ENCODE assay signal across 7 cellular contexts in the genomic region with DNA sequence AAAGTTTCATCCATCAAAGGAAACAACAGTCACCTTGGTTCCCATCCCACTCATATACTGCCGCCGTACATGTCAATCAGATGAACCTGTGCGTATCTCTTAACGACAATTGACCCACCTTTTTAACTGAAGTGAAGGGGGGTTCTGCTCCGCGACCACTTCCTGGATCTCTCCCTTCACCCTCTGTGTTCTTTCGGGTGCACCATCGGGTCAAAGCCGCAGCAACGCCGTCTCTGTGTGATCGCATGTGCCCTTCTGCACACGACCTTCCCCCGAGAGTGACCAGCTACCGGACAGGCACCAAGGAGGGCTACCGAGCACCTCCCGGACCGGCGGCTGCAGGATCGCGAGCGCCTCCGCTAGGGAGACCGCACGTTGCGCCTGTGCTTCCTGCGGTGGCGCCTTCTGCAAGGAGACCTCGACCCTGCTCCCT. TPM values are rescaled to one million over a fixed set of nuclear protein-coding genes. Genes with fewer than 3 reads are reported as not detected.
A peak's percentile ranks its signal among the peaks of the same experiment; 100 is the strongest.
DNase-seq lines count a peak whose midpoint lies in the region; ATAC-seq, FAIRE-seq and TF ChIP-seq lines count a peak whose summit lies in the region.
"Not testable (repeated sequence)": the region's sequence is repeated elsewhere in the genome, so short reads cannot be mapped to it uniquely, and the experiment has no call there.

No MANE protein-coding gene starts in this region.

- H3K4me2 ChIP-seq in keratinocyte (ENCODE audit: control insufficient read depth, extremely low read depth, insufficient read depth, low read depth, low read length) = peak overlapping the region; percentile 88

- DNase-seq in GM13977 (ENCODE audit: low spot score) (peak; percentile 27), NCI-H82 (lab: John Stamatoyannopoulos, UW) (peak; percentile 39), activated T-cell treated with anti-CD3 and anti-CD28 coated beads for 4 hours (peak; percentile 11), psoas muscle (peak; percentile 45 to 72)
- not testable (repeated sequence) for DNase-seq in keratinocyte (ENCODE audit: low read depth, low spot score)

- H3K4me3 ChIP-seq in duodenal mucosa (ENCODE audit: low read depth in 1 of 2, low read length in 2 of 2) (peak overlapping the region; percentile 81 to 86), keratinocyte (ENCODE audit: control insufficient read depth in 2 of 3, extremely low read depth in 1 of 3, insufficient read depth in 2 of 3, low read depth in 1 of 3, low read length in 3 of 3) (peak overlapping the region; percentile 56 to 82 (median 68)), psoas muscle (peak overlapping the region; percentile 87)

- H3K9me3 ChIP-seq in duodenal mucosa (ENCODE audit: control insufficient read depth in 1 of 2, low read length in 2 of 2); keratinocyte (ENCODE audit: control insufficient read depth, low read depth, low read length); psoas muscle: not testable (repeated sequence)

- H4K20me1 ChIP-seq in keratinocyte (ENCODE audit: control insufficient read depth, extremely low read depth, insufficient read depth, low read length) = not testable (repeated sequence)

- TF ChIP-seq CTCF in GM13977 (IDR thresholded peaks at IDR 0.05; ENCODE audit: extremely low read depth, insufficient read depth, missing control alignments) (peak; percentile 39), keratinocyte (optimal IDR thresholded peaks at IDR 0.05 in 1 of 3, IDR thresholded peaks at IDR 0.05 in 1 of 3, conservative IDR thresholded peaks at IDR 0.05 in 1 of 3; ENCODE audit: extremely low read depth in 1 of 3, insufficient read depth in 2 of 3, low read length in 3 of 3) (peak in 1 of 3 experiments; percentile 19)
- TF ChIP-seq CTCF in psoas muscle (IDR thresholded peaks at IDR 0.05) = not testable (repeated sequence)

- dilution Hi-C loops in keratinocyte (cut with MboI; ENCODE audit: extremely low pct_ligation_motif_present, low sequenced_read_pairs) = not testable (repeated sequence)

- not testable (repeated sequence) for H3K36me3 ChIP-seq in duodenal mucosa (ENCODE audit: control insufficient read depth in 1 of 2, insufficient read depth in 2 of 2, low read length in 2 of 2); keratinocyte (ENCODE audit: control insufficient read depth in 2 of 2, extremely low read depth in 1 of 2, insufficient read depth in 2 of 2, low read length in 2 of 2); psoas muscle (ENCODE audit: insufficient read depth in 1 of 2, low read depth in 1 of 2)

- intact Hi-C loops in psoas muscle (cut with DNase I) = loop anchor here in 1 of 2 donors (5.0 kb wide), 1 partner anchor 95 kb away; no protein-coding TSS in a partner anchor

- H2AFZ ChIP-seq in keratinocyte (ENCODE audit: control insufficient read depth, low read length) = peak overlapping the region; percentile 70

- H3K27me3 ChIP-seq in duodenal mucosa (ENCODE audit: control insufficient read depth in 1 of 2, insufficient read depth in 2 of 2, low read length in 2 of 2); keratinocyte (ENCODE audit: control insufficient read depth, extremely low read depth, insufficient read depth, low read length); psoas muscle (ENCODE audit: insufficient read depth in 3 of 3, low read length in 2 of 3): not testable (repeated sequence)

- in situ Hi-C loops in GM13977 (cut with MboI; ENCODE audit: low pct_unique_long_range_greater_than_20kb, low sequenced_read_pairs, unreplicated experiment) = not testable (repeated sequence)

- peaks cover 37% of the 10 kb centered on the region for H3K79me2 ChIP-seq in keratinocyte (ENCODE audit: control insufficient read depth, insufficient read depth, low read length)

- peak overlapping the region; percentile 55 to 59 for H3K9ac ChIP-seq in duodenal mucosa (ENCODE audit: low read depth in 1 of 2, low read length in 2 of 2)
- H3K9ac ChIP-seq in keratinocyte (ENCODE audit: control insufficient read depth, extremely low read depth, insufficient read depth, low read length) = peak overlapping the region; percentile 69

- H3K9me1 ChIP-seq in keratinocyte (ENCODE audit: control insufficient read depth, extremely low read depth, insufficient read depth, low read length) = not testable (repeated sequence)

- ATAC-seq in HG03108 (IDR thresholded peaks at IDR 0.05; ENCODE audit: unreplicated experiment) (peak; percentile 34), psoas muscle (peak; percentile 68 to 80 (median 76))

- H3K27ac ChIP-seq in duodenal mucosa (ENCODE audit: low read depth, low read length) = not testable (repeated sequence)
- peak overlapping the region; percentile 56 for H3K27ac ChIP-seq in keratinocyte (ENCODE audit: control insufficient read depth, insufficient read depth, low read length)
- H3K27ac ChIP-seq in psoas muscle = peak overlapping the region; percentile 60

- 0% methylated on average over 12 to 26 of the region's 29 CpGs for WGBS in psoas muscle, 3 donors

- peak; percentile 17 for FAIRE-seq in keratinocyte (lab: Jason Lieb, UNC)

- H3K4me1 ChIP-seq in duodenal mucosa (ENCODE audit: control insufficient read depth in 1 of 2, insufficient read depth in 2 of 2, low read length in 2 of 2) = peaks cover 5 to 18% of the 10 kb centered on the region in 2 donors
- H3K4me1 ChIP-seq in keratinocyte (ENCODE audit: control insufficient read depth, extremely low read depth, insufficient read depth, low read length) = not testable (repeated sequence)
- H3K4me1 ChIP-seq in psoas muscle = peaks cover 21% of the 10 kb centered on the region

RNA-seq across cellular contexts. Expression of a gene that starts 1.2 kb away (rescaled TPM):
- polyA plus RNA-seq in keratinocyte (113 to 166 TPM (median 114 TPM) in 3 replicates), psoas muscle (10 to 100 TPM; 39.5 to 68.1 (median 44.1) TPM)
- 46.0 TPM for polyA plus RNA-seq in keratinocyte (2011; ENCODE audit: low read depth)
- 110 and 176 TPM in 2 replicates for polyA plus RNA-seq in keratinocyte (2011; cell fraction: cytosol; rRNA removed)
- 86.9 and 148 TPM in 2 replicates for polyA plus RNA-seq in keratinocyte (2011; cell fraction: nucleus; rRNA removed)
- 172 and 174 TPM in 2 replicates for polyA plus RNA-seq in keratinocyte (2012; ENCODE audit: low replicate concordance)
- 20.5 to 54.1 TPM (median 36.5 TPM) in 3 replicates for polyA minus RNA-seq in keratinocyte
- 76.4 TPM for polyA minus RNA-seq in keratinocyte (2011; cell fraction: cytosol; rRNA and poly(A)+ RNA removed)
- polyA minus RNA-seq in keratinocyte (2011; cell fraction: nucleus; rRNA and poly(A)+ RNA removed) = 40.4 and 51.7 TPM in 2 replicates
- 10 to 100 TPM; 37.0 to 54.9 (median 43.3) TPM for total RNA-seq in psoas muscle
